12 cellular contexts compared by ENCODE assay signal in genomic region chr17:18966831-18967624, GRCh38. TPM values are rescaled to one million over a fixed set of nuclear protein-coding genes. Genes with fewer than 3 reads are reported as not detected.
DNase-seq lines count a peak whose midpoint lies in the region; ATAC-seq, FAIRE-seq and TF ChIP-seq lines count a peak whose summit lies in the region.
"Had no signal": no experiment of that assay in that cellular context is flagged by ENCODE, and none has a peak within 500 bp of the region (broad histone marks: within the 10 kb centered on the region; RNA-seq: fewer than 3 reads in every experiment).

No MANE protein-coding gene starts in this region.

- peak overlapping the region; percentile 62; the same call in 1 of the 2 replicates for H4K8ac ChIP-seq in H1 (ENCODE audit: extremely low read depth, insufficient read depth, low read length)

- peak overlapping the region; percentile 61; the same call in 1 of the 2 replicates for H2BK15ac ChIP-seq in H1 (ENCODE audit: low read length)

- H2AK5ac ChIP-seq in H1 (ENCODE audit: low read depth, low read length): peak overlapping the region; percentile 43; the same call in 1 of the 2 replicates

- TF ChIP-seq CTCF in H1 (IDR thresholded peaks at IDR 0.05; ENCODE audit: control extremely low read depth in 1 of 3, insufficient read depth in 1 of 3, low read depth in 1 of 3, low read length in 3 of 3): no peak
- no peak for TF ChIP-seq CTCF in mesothelial cell of epicardium (IDR thresholded peaks at IDR 0.05; ENCODE audit: unreplicated experiment)

- no peak overlapping the region for H2BK12ac ChIP-seq in H1 (ENCODE audit: low read depth, low read length)

- no peaks in the 10 kb centered on the region for H3K23me2 ChIP-seq in H1 (ENCODE audit: low read depth, low read length)

- WGBS in H1 (ENCODE audit: extremely low coverage in 1 of 2, insufficient coverage in 1 of 2, insufficient read length in 1 of 2, insufficient replicate concordance in 2 of 2, low coverage in 1 of 2, low lambda C conversion rate in 2 of 2, missing lambda C conversion rate in 1 of 2), 2 experiments: 59% methylated on average over 18 of the region's 19 CpGs; no CpG with 5 or more reads in 1 of the 2 experiments

- no peak overlapping the region for H4K91ac ChIP-seq in H1 (replicated peaks; ENCODE audit: insufficient read length, low read length)

- TF ChIP-seq POLR2A in H1 (IDR thresholded peaks at IDR 0.05; ENCODE audit: control extremely low read depth in 1 of 2, low read depth in 2 of 2, low read length in 2 of 2): no peak

- H3K27ac Mint-ChIP-seq in mesothelial cell of epicardium: peak overlapping the region; percentile 91
- H3K27ac Mint-ChIP-seq: activated CD4-positive, alpha-beta memory T cell treated with anti-CD3 and anti-CD28 coated beads, Interleukin-2, amount 10 ng/mL, durations not matched to agents 7 days and 5 days had no signal

- no peak overlapping the region for H3K9ac ChIP-seq in H1 (replicated peaks in 1 of 4; ENCODE audit: extremely low read depth in 1 of 4, low read depth in 3 of 4, low read length in 3 of 4)

- H3K9me3 Mint-ChIP-seq in mesothelial cell of epicardium: no peaks in the 10 kb centered on the region
- H3K9me3 Mint-ChIP-seq: activated CD4-positive, alpha-beta memory T cell treated with anti-CD3 and anti-CD28 coated beads, Interleukin-2, amount 10 ng/mL, durations not matched to agents 7 days and 5 days had no signal

- H3K4me1 Mint-ChIP-seq in mesothelial cell of epicardium: peaks cover 32% of the 10 kb centered on the region

- peaks cover 5% of the 10 kb centered on the region for H3K36me3 Mint-ChIP-seq in mesothelial cell of epicardium

- H3K9me3 ChIP-seq in H1 (ENCODE audit: insufficient read depth in 2 of 2, low read depth in 1 of 2, low read length in 1 of 2): no peaks in the 10 kb centered on the region
- H3K9me3 ChIP-seq: Caco-2, Peyer's patch had no signal

- DNase-seq in DMS79 treated with DMSO at 0.1 percent for 48 hours (lab: John Stamatoyannopoulos, UW) (peak; percentile 12), NCI-H1694 (lab: John Stamatoyannopoulos, UW) (peak; percentile 48), H1 (ENCODE audit: low read depth in 1 of 2, low spot score in 2 of 2) (peak in 1 of 2 experiments; percentile 66), mesothelial cell of epicardium (ENCODE audit: low spot score in 2 of 2, unreplicated experiment in 2 of 2) (peak in 1 of 2 experiments; percentile 57), NCI-H526 treated with DMSO at 0.1 percent for 48 hours (lab: John Stamatoyannopoulos, UW) (no peak), ureter (ENCODE audit: low spot score) (no peak)
- DNase-seq: activated CD4-positive, alpha-beta memory T cell treated with anti-CD3 and anti-CD28 coated beads, Interleukin-2, amount 10 ng/mL, durations not matched to agents 7 days and 5 days; Caco-2; Peyer's patch had no signal

- H3K56ac ChIP-seq in H1 (replicated peaks; ENCODE audit: insufficient read length, low read depth, low read length): no peak overlapping the region

- no peak overlapping the region for H2AFZ ChIP-seq in H1 (ENCODE audit: low read length)

- FAIRE-seq in H1 (lab: Jason Lieb, UNC): no peak

- H2BK20ac ChIP-seq in H1 (ENCODE audit: low read length): no peak overlapping the region

- H3K79me2 ChIP-seq in H1 (ENCODE audit: control insufficient read depth in 1 of 2, insufficient read depth in 2 of 2, low read length in 2 of 2): no peaks in the 10 kb centered on the region

- no peak overlapping the region for H2BK120ac ChIP-seq in H1 (replicated peaks; ENCODE audit: low read depth, low read length)

- no peak overlapping the region for H3K4me3 ChIP-seq in H1 (ENCODE audit: extremely low read depth in 1 of 4, insufficient read depth in 2 of 4, low read depth in 3 of 4, low read length in 4 of 4)
- H3K4me3 ChIP-seq: Peyer's patch had no signal

- POLR2A ChIA-PET in H1 (lab: Charles Lee; ENCODE audit: partially characterized antibody): interaction anchor here (1.1 kb wide), 1 partner anchor 9 kb away, joined by 3 read pairs; no protein-coding TSS in a partner anchor

- H3K4me2 ChIP-seq in H1 (ENCODE audit: insufficient read depth in 1 of 2, low read depth in 2 of 2, low read length in 2 of 2): 0 out of 4 replicates have a peak overlapping the region, but pooled peaks of 1 of the 2 experiments have one; percentile 21

- H3K4me1 ChIP-seq in H1 (replicated peaks in 1 of 4; ENCODE audit: control insufficient read depth in 3 of 4, insufficient read depth in 4 of 4, low read length in 3 of 4): peaks cover 0 to 31% (median 18%) of the 10 kb centered on the region in 4 experiments; a peak in 6 of 7 replicates

- TF ChIP-seq RAD21 in H1 (IDR thresholded peaks at IDR 0.05 in 1 of 2, conservative IDR thresholded peaks at IDR 0.05 in 1 of 2; ENCODE audit: low read depth in 2 of 2, low read length in 2 of 2): no peak

- H2BK5ac ChIP-seq in H1 (ENCODE audit: low read depth, low read length): peak overlapping the region; percentile 48; the same call in 1 of the 2 replicates

- peak overlapping the region; percentile 33; the same call in 1 of the 2 replicates for H3K27ac ChIP-seq in H1 (ENCODE audit: low read depth, low read length)
- H3K27ac ChIP-seq: Peyer's patch had no signal

- ATAC-seq in HG02571 (IDR thresholded peaks at IDR 0.05; ENCODE audit: unreplicated experiment): no peak
- no peak for ATAC-seq in GM19397 (IDR thresholded peaks at IDR 0.05; ENCODE audit: unreplicated experiment)

- no peak overlapping the region for H4K5ac ChIP-seq in H1 (ENCODE audit: insufficient read length, low read depth, low read length)

- H3K36me3 ChIP-seq in H1 (ENCODE audit: control insufficient read depth in 2 of 4, insufficient read depth in 4 of 4, low read length in 3 of 4): peaks cover 4 to 9% (median 7%) of the 10 kb centered on the region in 4 experiments; a peak in 5 of 8 replicates

- H3K4me3 Mint-ChIP-seq in mesothelial cell of epicardium: no peak overlapping the region
- H3K4me3 Mint-ChIP-seq: activated CD4-positive, alpha-beta memory T cell treated with anti-CD3 and anti-CD28 coated beads, Interleukin-2, amount 10 ng/mL, durations not matched to agents 7 days and 5 days had no signal

- H3K18ac ChIP-seq in H1 (ENCODE audit: extremely low read depth, low read length): no peak overlapping the region; the same call in 1 of the 2 replicates

- no peaks in the 10 kb centered on the region; the same call in 1 of the 2 replicates for H3K79me1 ChIP-seq in H1 (ENCODE audit: low read depth, low read length)

- H3K27me3 Mint-ChIP-seq in mesothelial cell of epicardium (ENCODE audit: low read depth): no peaks in the 10 kb centered on the region
- H3K27me3 Mint-ChIP-seq: activated CD4-positive, alpha-beta memory T cell treated with anti-CD3 and anti-CD28 coated beads, Interleukin-2, amount 10 ng/mL, durations not matched to agents 7 days and 5 days had no signal

- no peak overlapping the region for H3K14ac ChIP-seq in H1 (ENCODE audit: insufficient read length)

- peak overlapping the region; percentile 70 for H3K4ac ChIP-seq in H1 (replicated peaks; ENCODE audit: insufficient read length, low read depth, low read length)

- no peaks in the 10 kb centered on the region for H3K27me3 ChIP-seq in H1 (replicated peaks in 1 of 4; ENCODE audit: control insufficient read depth in 3 of 4, extremely low read depth in 1 of 4, insufficient read depth in 3 of 4, low read length in 3 of 4)
- H3K27me3 ChIP-seq: Peyer's patch had no signal

- CTCF ChIA-PET in H1 (lab: Charles Lee; ENCODE audit: partially characterized antibody): interaction anchor here (1.6 kb wide), 1 partner anchor 35 kb away, joined by 4 read pairs; no protein-coding TSS in a partner anchor

- no peak overlapping the region for H3K23ac ChIP-seq in H1 (ENCODE audit: insufficient read length)

- H4K20me1 ChIP-seq in H1 (replicated peaks in 1 of 2; ENCODE audit: control insufficient read depth in 1 of 2, insufficient read depth in 2 of 2, low read length in 2 of 2): peaks cover 0 to 6% of the 10 kb centered on the region in 2 experiments

- TF ChIP-seq EP300 in H1 (IDR thresholded peaks at IDR 0.05; ENCODE audit: borderline replicate concordance in 1 of 2, low read depth in 2 of 2, low read length in 2 of 2): no peak

TF ChIP-seq in H1, 55 proteins besides CTCF, POLR2A, EP300 and RAD21 (continues in another document):
- TF ChIP-seq CHD2 (IDR thresholded peaks at IDR 0.05; ENCODE audit: low read length) (no peak), YY1 (IDR thresholded peaks at IDR 0.05; ENCODE audit: low read depth, low read length) (no peak), CHD1 (IDR thresholded peaks at IDR 0.05; ENCODE audit: low read depth, low read length) (no peak), ATF3 (IDR thresholded peaks at IDR 0.05; ENCODE audit: insufficient read depth, low read depth, low read length) (no peak), HDAC2 (IDR thresholded peaks at IDR 0.05; ENCODE audit: borderline replicate concordance in 1 of 2, low read depth in 2 of 2, low read length in 2 of 2) (no peak), RXRA (IDR thresholded peaks at IDR 0.05; ENCODE audit: insufficient read depth, low read depth, low read length) (no peak)

RNA-seq across cellular contexts. Expression of gene SLC5A10, which starts 15.1 kb away (rescaled TPM):
- 0.11 TPM in 1 of 2 replicates, not detected in the other for total RNA-seq in H1 (2021; fragmentation: NEBNext Ultra II Directional; extraction: Animal tissue kit (Norgen Biotek cat#: 25700))
- 0.05 and 0.11 TPM in 2 replicates for polyA plus RNA-seq in H1 (2011; rRNA removed)
- 0.08 TPM for polyA plus RNA-seq in H1 (2011; cell fraction: cytosol; rRNA removed)
- polyA plus RNA-seq in H1 (2011; cell fraction: nucleus; rRNA removed): 0.16 TPM
- 0.14 to 0.16 TPM in 2 of 4 replicates, not detected in the others for polyA plus RNA-seq in H1 (2012, experiment 1 of 2)
- not detected for polyA plus RNA-seq in H1 (2012, experiment 2 of 2)
- under 0.01 TPM for polyA plus RNA-seq in H1 (2013, experiment 1 of 2)
- polyA plus RNA-seq in H1 (2013, experiment 2 of 2): not detected
- 0.16 TPM in 1 of 2 replicates, not detected in the other for polyA minus RNA-seq in H1 (2011; rRNA and poly(A)+ RNA removed)
- polyA minus RNA-seq in H1 (2011; cell fraction: cytosol; rRNA and poly(A)+ RNA removed): not detected
- polyA minus RNA-seq in H1 (2011; cell fraction: nucleus; rRNA and poly(A)+ RNA removed): 0.10 TPM
- total RNA-seq in mesothelial cell of epicardium (0.14 to 0.25 TPM (median 0.24 TPM) in 3 replicates), ureter (not detected)
- total RNA-seq: activated CD4-positive, alpha-beta memory T cell treated with anti-CD3 and anti-CD28 coated beads, Interleukin-2, amount 10 ng/mL, durations not matched to agents 7 days and 5 days; Peyer's patch; pulmonary artery endothelial cell had no signal

RNA-seq across cellular contexts. Expression of gene FAM83G, which starts 37.5 kb away (rescaled TPM):
- 28.7 and 29.0 TPM in 2 replicates for total RNA-seq in H1 (2021; fragmentation: NEBNext Ultra II Directional; extraction: Animal tissue kit (Norgen Biotek cat#: 25700))
- 15.4 and 21.3 TPM in 2 replicates for polyA plus RNA-seq in H1 (2011; rRNA removed)
- polyA plus RNA-seq in H1 (2011; cell fraction: cytosol; rRNA removed): 14.3 TPM
- 29.6 TPM for polyA plus RNA-seq in H1 (2011; cell fraction: nucleus; rRNA removed)
- 13.8 to 20.5 TPM (median 18.5 TPM) in 4 replicates for polyA plus RNA-seq in H1 (2012, experiment 1 of 2)
- polyA plus RNA-seq in H1 (2012, experiment 2 of 2): 20.3 TPM
- polyA plus RNA-seq in H1 (2013, experiment 1 of 2): 13.9 TPM
- 13.4 TPM for polyA plus RNA-seq in H1 (2013, experiment 2 of 2)
- polyA minus RNA-seq in H1 (2011; rRNA and poly(A)+ RNA removed): 20.1 and 21.0 TPM in 2 replicates
- 21.6 TPM for polyA minus RNA-seq in H1 (2011; cell fraction: cytosol; rRNA and poly(A)+ RNA removed)
- polyA minus RNA-seq in H1 (2011; cell fraction: nucleus; rRNA and poly(A)+ RNA removed): 22.7 TPM
- total RNA-seq in mesothelial cell of epicardium (14.5 to 15.0 TPM (median 15.0 TPM) in 3 replicates), ureter (8.3 TPM)

Comparison
In these comparisons a context has a peak if more than half of its experiments do, and no peak if none do; other contexts are left out.
1. DNase-seq: peak in DMS79 treated with DMSO at 0.1 percent for 48 hours (single experiment) and NCI-H1694 (single experiment); none in NCI-H526 treated with DMSO at 0.1 percent for 48 hours (single experiment) and ureter (single experiment).